In the genomic region with DNA sequence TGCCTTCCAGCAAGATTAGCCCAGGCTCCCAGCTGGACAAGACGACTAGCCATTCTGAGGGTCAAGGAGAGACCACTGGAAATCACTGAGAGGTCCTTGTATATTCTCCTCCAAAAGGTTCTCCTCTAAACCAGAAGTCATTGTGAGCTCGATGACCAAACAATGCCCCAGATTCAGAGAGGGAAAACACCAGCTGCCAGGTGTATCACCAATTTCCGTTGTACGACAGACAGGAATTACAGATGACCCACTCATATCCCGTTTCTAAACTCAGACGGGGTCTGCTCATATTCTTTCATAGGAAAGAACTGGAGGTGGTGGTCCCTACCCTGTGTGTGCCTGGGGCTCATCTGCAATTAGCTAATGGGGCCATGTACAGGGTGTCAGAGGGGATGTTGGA, we compare ENCODE assay signal across 1 cellular context.
TF ChIP-seq lines count a peak whose summit lies in the region.

No MANE protein-coding gene starts in this region.

TF ChIP-seq in HepG2, 621 proteins besides CTCF, POLR2A, EP300 and RAD21:
- no peak for TF ChIP-seq NR2F1 (CRISPR knock-in tag; IDR thresholded peaks at IDR 0.05)
- no peak for TF ChIP-seq ATF1 (CRISPR knock-in tag; IDR thresholded peaks at IDR 0.05)
- TF ChIP-seq SP2 (CRISPR knock-in tag; IDR thresholded peaks at IDR 0.05) = no peak
- no peak for TF ChIP-seq RCOR2 (CRISPR knock-in tag; IDR thresholded peaks at IDR 0.05)
- no peak for TF ChIP-seq ZNF101 (CRISPR knock-in tag; IDR thresholded peaks at IDR 0.05; ENCODE audit: borderline replicate concordance, low read depth)
- TF ChIP-seq NCOA1 (CRISPR knock-in tag; IDR thresholded peaks at IDR 0.05) = no peak
- TF ChIP-seq, protein P1, sequence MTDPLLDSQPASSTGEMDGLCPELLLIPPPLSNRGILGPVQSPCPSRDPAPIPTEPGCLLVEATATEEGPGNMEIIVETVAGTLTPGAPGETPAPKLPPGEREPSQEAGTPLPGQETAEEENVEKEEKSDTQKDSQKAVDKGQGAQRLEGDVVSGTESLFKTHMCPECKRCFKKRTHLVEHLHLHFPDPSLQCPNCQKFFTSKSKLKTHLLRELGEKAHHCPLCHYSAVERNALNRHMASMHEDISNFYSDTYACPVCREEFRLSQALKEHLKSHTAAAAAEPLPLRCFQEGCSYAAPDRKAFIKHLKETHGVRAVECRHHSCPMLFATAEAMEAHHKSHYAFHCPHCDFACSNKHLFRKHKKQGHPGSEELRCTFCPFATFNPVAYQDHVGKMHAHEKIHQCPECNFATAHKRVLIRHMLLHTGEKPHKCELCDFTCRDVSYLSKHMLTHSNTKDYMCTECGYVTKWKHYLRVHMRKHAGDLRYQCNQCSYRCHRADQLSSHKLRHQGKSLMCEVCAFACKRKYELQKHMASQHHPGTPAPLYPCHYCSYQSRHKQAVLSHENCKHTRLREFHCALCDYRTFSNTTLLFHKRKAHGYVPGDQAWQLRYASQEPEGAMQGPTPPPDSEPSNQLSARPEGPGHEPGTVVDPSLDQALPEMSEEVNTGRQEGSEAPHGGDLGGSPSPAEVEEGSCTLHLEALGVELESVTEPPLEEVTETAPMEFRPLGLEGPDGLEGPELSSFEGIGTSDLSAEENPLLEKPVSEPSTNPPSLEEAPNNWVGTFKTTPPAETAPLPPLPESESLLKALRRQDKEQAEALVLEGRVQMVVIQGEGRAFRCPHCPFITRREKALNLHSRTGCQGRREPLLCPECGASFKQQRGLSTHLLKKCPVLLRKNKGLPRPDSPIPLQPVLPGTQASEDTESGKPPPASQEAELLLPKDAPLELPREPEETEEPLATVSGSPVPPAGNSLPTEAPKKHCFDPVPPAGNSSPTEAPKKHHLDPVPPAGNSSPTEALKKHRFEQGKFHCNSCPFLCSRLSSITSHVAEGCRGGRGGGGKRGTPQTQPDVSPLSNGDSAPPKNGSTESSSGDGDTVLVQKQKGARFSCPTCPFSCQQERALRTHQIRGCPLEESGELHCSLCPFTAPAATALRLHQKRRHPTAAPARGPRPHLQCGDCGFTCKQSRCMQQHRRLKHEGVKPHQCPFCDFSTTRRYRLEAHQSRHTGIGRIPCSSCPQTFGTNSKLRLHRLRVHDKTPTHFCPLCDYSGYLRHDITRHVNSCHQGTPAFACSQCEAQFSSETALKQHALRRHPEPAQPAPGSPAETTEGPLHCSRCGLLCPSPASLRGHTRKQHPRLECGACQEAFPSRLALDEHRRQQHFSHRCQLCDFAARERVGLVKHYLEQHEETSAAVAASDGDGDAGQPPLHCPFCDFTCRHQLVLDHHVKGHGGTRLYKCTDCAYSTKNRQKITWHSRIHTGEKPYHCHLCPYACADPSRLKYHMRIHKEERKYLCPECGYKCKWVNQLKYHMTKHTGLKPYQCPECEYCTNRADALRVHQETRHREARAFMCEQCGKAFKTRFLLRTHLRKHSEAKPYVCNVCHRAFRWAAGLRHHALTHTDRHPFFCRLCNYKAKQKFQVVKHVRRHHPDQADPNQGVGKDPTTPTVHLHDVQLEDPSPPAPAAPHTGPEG (CRISPR knock-in tag; IDR thresholded peaks at IDR 0.05) = no peak
- no peak for TF ChIP-seq NFATC3 (CRISPR knock-in tag; IDR thresholded peaks at IDR 0.05)
- no peak for TF ChIP-seq SIN3A (IDR thresholded peaks at IDR 0.05; ENCODE audit: borderline replicate concordance, low read depth, low read length)
- TF ChIP-seq ZNF557 (CRISPR knock-in tag; IDR thresholded peaks at IDR 0.05) = no peak
- no peak for TF ChIP-seq DPF2 (CRISPR knock-in tag; IDR thresholded peaks at IDR 0.05; ENCODE audit: borderline replicate concordance, low read depth)
- no peak for TF ChIP-seq ZEB1 (IDR thresholded peaks at IDR 0.05; ENCODE audit: insufficient replicate concordance, low read depth)
- no peak for TF ChIP-seq STAG1 (CRISPR knock-in tag; IDR thresholded peaks at IDR 0.05)
- TF ChIP-seq ZNF343 (CRISPR knock-in tag; IDR thresholded peaks at IDR 0.05) = no peak
- no peak for TF ChIP-seq ZNF737 (CRISPR knock-in tag; IDR thresholded peaks at IDR 0.05; ENCODE audit: borderline replicate concordance)
- TF ChIP-seq YEATS4 (CRISPR knock-in tag; IDR thresholded peaks at IDR 0.05; ENCODE audit: borderline replicate concordance) = no peak
